10 cellular contexts compared by ENCODE assay signal in the genomic region with DNA sequence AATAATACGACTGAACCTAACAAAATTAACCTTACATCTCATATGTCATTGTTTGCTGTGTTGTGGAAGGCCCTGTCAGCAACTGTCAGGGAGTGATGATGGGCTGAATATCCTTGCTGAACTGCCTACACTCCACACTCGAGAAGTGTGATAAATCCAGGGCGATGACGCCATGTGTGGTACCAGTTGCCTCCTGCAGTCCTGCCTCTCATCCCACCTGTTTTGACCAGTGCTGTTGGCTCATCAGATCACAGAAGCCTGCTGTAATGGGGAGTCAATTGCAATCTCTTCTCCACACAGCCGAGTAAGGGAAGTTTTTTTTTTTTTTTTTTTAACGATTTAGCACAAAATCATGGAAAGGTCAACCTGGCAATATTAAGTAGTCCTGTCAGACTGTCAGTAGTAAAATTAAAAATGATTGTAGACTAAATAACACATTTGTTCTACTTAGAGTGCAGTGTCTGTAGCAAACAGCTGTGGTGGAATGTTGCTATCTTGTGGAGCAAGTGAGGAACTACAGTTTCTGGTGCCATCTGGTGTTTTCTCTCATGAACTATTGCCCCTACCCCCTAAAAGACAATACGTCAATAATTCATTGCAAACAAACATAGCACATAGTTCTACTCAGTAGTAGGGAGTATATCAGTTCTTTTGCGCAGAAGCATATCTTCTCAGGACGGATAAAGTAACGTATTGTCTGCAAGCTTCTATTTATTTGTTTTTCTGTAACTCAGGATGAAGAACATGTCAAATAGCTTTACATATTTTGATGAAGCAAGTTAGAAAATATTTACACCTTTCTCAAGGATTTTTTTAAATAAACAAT.
DNase-seq lines count a peak whose midpoint lies in the region; ATAC-seq and TF ChIP-seq lines count a peak whose summit lies in the region.
"Had no signal": no experiment of that assay in that cellular context is flagged by ENCODE, and none has a peak within 500 bp of the region (broad histone marks: within the 10 kb centered on the region; RNA-seq: fewer than 3 reads in every experiment).

No MANE protein-coding gene starts in this region.

- no peaks in the 10 kb centered on the region for H3K4me1 ChIP-seq in PC-3 (ENCODE audit: insufficient read depth, low read length)

- H2AFZ ChIP-seq in PC-3 (ENCODE audit: low read length), result no peak overlapping the region

- no peaks in the 10 kb centered on the region for H3F3A ChIP-seq in PC-3 (ENCODE audit: low read length, unreplicated experiment)

- no peaks in the 10 kb centered on the region for H3K9me3 Mint-ChIP-seq in glutamatergic neuron (ENCODE audit: unreplicated experiment)
- H3K9me3 Mint-ChIP-seq in activated naive CD4-positive, alpha-beta T cell treated with anti-CD3 and anti-CD28 coated beads, Interleukin-2, amount 10 ng/mL, durations not matched to agents 7 days and 5 days, result no peaks in the 10 kb centered on the region
- H3K9me3 Mint-ChIP-seq in T-cell, result peaks cover 0 to 5% (median 3%) of the 10 kb centered on the region in 3 donors

- POLR2A ChIA-PET in PC-3 (lab: Charles Lee; ENCODE audit: unreplicated experiment), result no interaction called here
- POLR2A ChIA-PET in T-cell (lab: Charles Lee), result no interaction called here

- H3K4me3 ChIP-seq in PC-3 (ENCODE audit: low read length) (no peak overlapping the region), lower leg skin (ENCODE audit: low read depth, poor library complexity, severe bottlenecking) (no peak overlapping the region)
- H3K4me3 ChIP-seq: lung had no signal

- H3K4me3 Mint-ChIP-seq in glutamatergic neuron (ENCODE audit: unreplicated experiment), result no peak overlapping the region
- no peak overlapping the region for H3K4me3 Mint-ChIP-seq in activated naive CD4-positive, alpha-beta T cell treated with anti-CD3 and anti-CD28 coated beads, Interleukin-2, amount 10 ng/mL, durations not matched to agents 7 days and 5 days
- H3K4me3 Mint-ChIP-seq in T-cell, result no peak overlapping the region

- ATAC-seq in PC-3 (no peak), HG03521 (IDR thresholded peaks at IDR 0.05; ENCODE audit: unreplicated experiment) (no peak), T-cell (replicated peaks in 1 of 4) (no peak)

- CTCF ChIA-PET in PC-3 (lab: Charles Lee), result no interaction called here
- CTCF ChIA-PET in activated naive CD4-positive, alpha-beta T cell treated with anti-CD3 and anti-CD28 coated beads, Interleukin-2, amount 10 ng/mL, durations not matched to agents 7 days and 5 days (lab: Charles Lee), result no interaction called here
- CTCF ChIA-PET in T-cell (lab: Charles Lee), result no interaction called here

- BruUV-seq in PC-3 (replicated peaks; lab: Mats Ljungman, UMichigan), result no TSS peak

- peaks cover 5% of the 10 kb centered on the region for H3K27me3 Mint-ChIP-seq in glutamatergic neuron (ENCODE audit: unreplicated experiment)
- no peaks in the 10 kb centered on the region for H3K27me3 Mint-ChIP-seq in activated naive CD4-positive, alpha-beta T cell treated with anti-CD3 and anti-CD28 coated beads, Interleukin-2, amount 10 ng/mL, durations not matched to agents 7 days and 5 days
- H3K27me3 Mint-ChIP-seq in T-cell, result no peaks in the 10 kb centered on the region

- no peaks in the 10 kb centered on the region for H4K20me1 ChIP-seq in PC-3 (ENCODE audit: low read length)

- H3K36me3 Mint-ChIP-seq in glutamatergic neuron (ENCODE audit: unreplicated experiment) (no peaks in the 10 kb centered on the region), T-cell (no peaks in the 10 kb centered on the region)
- H3K36me3 Mint-ChIP-seq in activated naive CD4-positive, alpha-beta T cell treated with anti-CD3 and anti-CD28 coated beads, Interleukin-2, amount 10 ng/mL, durations not matched to agents 7 days and 5 days, result no peaks in the 10 kb centered on the region

- H3K27ac Mint-ChIP-seq in glutamatergic neuron (ENCODE audit: unreplicated experiment) (no peak overlapping the region), T-cell (no peak overlapping the region)
- H3K27ac Mint-ChIP-seq in activated naive CD4-positive, alpha-beta T cell treated with anti-CD3 and anti-CD28 coated beads, Interleukin-2, amount 10 ng/mL, durations not matched to agents 7 days and 5 days, result no peak overlapping the region

- no peaks in the 10 kb centered on the region for H3K36me3 ChIP-seq in PC-3 (ENCODE audit: low read depth, low read length)

- H3K27ac ChIP-seq in PC-3 (ENCODE audit: low read length), result no peak overlapping the region

- no peaks in the 10 kb centered on the region for H3K27me3 ChIP-seq in PC-3 (ENCODE audit: low read length)

- H3K9ac ChIP-seq in PC-3 (ENCODE audit: low read length), result no peak overlapping the region

- H3K79me2 ChIP-seq in PC-3 (ENCODE audit: low read length), result no peaks in the 10 kb centered on the region

- no peak overlapping the region for H3K4me2 ChIP-seq in PC-3 (ENCODE audit: low read length)

- no peaks in the 10 kb centered on the region for H3K9me3 ChIP-seq in PC-3 (ENCODE audit: low read length)

- intact Hi-C loops in PC-3 (cut with micrococcal nuclease) (no loop called here), lower leg skin (cut with DNase I; ENCODE audit: low total_unique reads) (no loop called here)

- DNase-seq in 8988T (peak; percentile 15), H4 (ENCODE audit: low spot score) (peak; percentile 55), PC-3 (peak; percentile 17), glutamatergic neuron (no peak), T-cell (no peak), lower leg skin (ENCODE audit: low spot score in 2 of 2) (no peak)
- no peak for DNase-seq in activated naive CD4-positive, alpha-beta T cell treated with anti-CD3 and anti-CD28 coated beads, Interleukin-2, amount 10 ng/mL, durations not matched to agents 7 days and 5 days
- DNase-seq: activated CD4-positive, alpha-beta T cell treated with anti-CD3 and anti-CD28 coated beads for 4 hours had no signal

- H3K9me2 ChIP-seq in PC-3 (replicated peaks; ENCODE audit: low read length), result no peaks in the 10 kb centered on the region

- peak; percentile 49 for TF ChIP-seq CTCF in PC-3 (conservative IDR thresholded peaks at IDR 0.05; ENCODE audit: low read depth, low read length)
- peak; percentile 47 for TF ChIP-seq CTCF in glutamatergic neuron (IDR thresholded peaks at IDR 0.05; ENCODE audit: partially characterized antibody, unreplicated experiment)
- no peak for TF ChIP-seq CTCF in lower leg skin (IDR thresholded peaks at IDR 0.05)

- no peak for TF ChIP-seq POLR2A in lower leg skin (IDR thresholded peaks at IDR 0.05)

- peaks cover 6% of the 10 kb centered on the region for H3K4me1 Mint-ChIP-seq in glutamatergic neuron (ENCODE audit: low read depth, unreplicated experiment)
- no peaks in the 10 kb centered on the region for H3K4me1 Mint-ChIP-seq in activated naive CD4-positive, alpha-beta T cell treated with anti-CD3 and anti-CD28 coated beads, Interleukin-2, amount 10 ng/mL, durations not matched to agents 7 days and 5 days
- no peaks in the 10 kb centered on the region for H3K4me1 Mint-ChIP-seq in T-cell

- WGBS in lower leg skin, 2 donors, result 45 to 52% methylated on average over 10 of the region's 10 CpGs

Comparison
In these comparisons a context has a peak if more than half of its experiments do, and no peak if none do; other contexts are left out.
1. DNase-seq: peak in 8988T (single experiment), H4 (single experiment) and PC-3 (single experiment); none in glutamatergic neuron (single experiment), activated naive CD4-positive, alpha-beta T cell treated with anti-CD3 and anti-CD28 coated beads, Interleukin-2, amount 10 ng/mL, durations not matched to agents 7 days and 5 days (single experiment), T-cell (0 of 34) and lower leg skin (0 of 2).
2. CTCF ChIP-seq: peak in PC-3 (single experiment) and glutamatergic neuron (single experiment); none in lower leg skin (0 of 3).